Comparison of ENCODE assay signal across 17 cellular contexts in genomic region chr13:28489536-28489935, GRCh38. TPM values are rescaled to one million over a fixed set of nuclear protein-coding genes. Genes with fewer than 3 reads are reported as not detected.
DNase-seq lines count a peak whose midpoint lies in the region; ATAC-seq and TF ChIP-seq lines count a peak whose summit lies in the region.
"Had no signal": no experiment of that assay in that cellular context is flagged by ENCODE, and none has a peak within 500 bp of the region (broad histone marks: within the 10 kb centered on the region; RNA-seq: fewer than 3 reads in every experiment).

No MANE protein-coding gene starts in this region.

- no peaks in the 10 kb centered on the region for H3K9me3 Mint-ChIP-seq in chondrocyte (ENCODE audit: low read depth)
- H3K9me3 Mint-ChIP-seq: CD4-positive, alpha-beta T cell; natural killer cell treated with Interleukin-12 subunit alpha and Interleukin-12 subunit beta and Interleukin-15 and Interleukin-18, amount 100 ng/mL, for 72 hours; stimulated activated memory B cell treated with anti-CD40 and anti-IgM and Interleukin-4, amounts not matched to agents 10 μg/mL and 1 μg/mL and 100 μg/mL, for 72 hours had no signal

- H3K36me3 Mint-ChIP-seq in chondrocyte (ENCODE audit: low read depth), result no peaks in the 10 kb centered on the region
- H3K36me3 Mint-ChIP-seq: natural killer cell treated with Interleukin-12 subunit alpha and Interleukin-12 subunit beta and Interleukin-15 and Interleukin-18, amount 100 ng/mL, for 72 hours; stimulated activated memory B cell treated with anti-CD40 and anti-IgM and Interleukin-4, amounts not matched to agents 10 μg/mL and 1 μg/mL and 100 μg/mL, for 72 hours had no signal

- ATAC-seq in HG03159 (IDR thresholded peaks at IDR 0.05; ENCODE audit: unreplicated experiment) (no peak), HG03280 (IDR thresholded peaks at IDR 0.05; ENCODE audit: unreplicated experiment) (no peak)
- ATAC-seq: left lung; natural killer cell treated with Interleukin-12 subunit alpha and Interleukin-12 subunit beta and Interleukin-15 and Interleukin-18, amount 100 ng/mL, for 72 hours; stimulated activated memory B cell treated with anti-CD40 and anti-IgM and Interleukin-4, amounts not matched to agents 10 μg/mL and 1 μg/mL and 100 μg/mL, for 72 hours had no signal

- peaks cover 29% of the 10 kb centered on the region for H3K27me3 Mint-ChIP-seq in chondrocyte (ENCODE audit: low read depth)

- H3K4me1 Mint-ChIP-seq in chondrocyte (ENCODE audit: low read depth), result peaks cover 3% of the 10 kb centered on the region

- TF ChIP-seq CTCF in AG09319 (IDR thresholded peaks at IDR 0.05; ENCODE audit: low read depth, low read length), result no peak
- TF ChIP-seq CTCF in fibroblast of villous mesenchyme (IDR thresholded peaks at IDR 0.05; ENCODE audit: insufficient read depth, low read depth, low read length), result no peak
- no peak for TF ChIP-seq CTCF in chondrocyte (IDR thresholded peaks at IDR 0.05)

- DNase-seq in AG09319 (ENCODE audit: extremely low read depth, low read depth), result peak; percentile 57
- peak; percentile 40 for DNase-seq in GM04504 (ENCODE audit: low read depth)
- DNase-seq in RPMI7951 (ENCODE audit: low read depth), result peak; percentile 77
- peak; percentile 91 for DNase-seq in fibroblast of villous mesenchyme (ENCODE audit: low read depth)
- no peak for DNase-seq in chondrocyte (ENCODE audit: low spot score)
- no peak for DNase-seq in NCI-H187 (lab: John Stamatoyannopoulos, UW)
- DNase-seq: activated gamma-delta T cell; CD4-positive, alpha-beta T cell; left lung; NCI-H2081; retina; SHP77 treated with DMSO at 0.1 percent for 48 hours; upper lobe of left lung had no signal

- H3K27ac Mint-ChIP-seq in chondrocyte (ENCODE audit: unreplicated experiment), result no peak overlapping the region
- H3K27ac Mint-ChIP-seq: CD4-positive, alpha-beta T cell; natural killer cell treated with Interleukin-12 subunit alpha and Interleukin-12 subunit beta and Interleukin-15 and Interleukin-18, amount 100 ng/mL, for 72 hours; stimulated activated memory B cell treated with anti-CD40 and anti-IgM and Interleukin-4, amounts not matched to agents 10 μg/mL and 1 μg/mL and 100 μg/mL, for 72 hours had no signal

- H3K4me3 ChIP-seq in fibroblast of villous mesenchyme (ENCODE audit: low read depth, low read length), result peak overlapping the region; percentile 13
- H3K4me3 ChIP-seq: left lung had no signal

- H3K4me3 Mint-ChIP-seq in chondrocyte (ENCODE audit: unreplicated experiment), result no peak overlapping the region
- H3K4me3 Mint-ChIP-seq: CD4-positive, alpha-beta T cell; natural killer cell treated with Interleukin-12 subunit alpha and Interleukin-12 subunit beta and Interleukin-15 and Interleukin-18, amount 100 ng/mL, for 72 hours; stimulated activated memory B cell treated with anti-CD40 and anti-IgM and Interleukin-4, amounts not matched to agents 10 μg/mL and 1 μg/mL and 100 μg/mL, for 72 hours had no signal

RNA-seq across cellular contexts. Expression of gene FLT1, which starts 5.4 kb away (rescaled TPM):
- total RNA-seq in RPMI7951 (2014; rRNA removed; shearing (Covaris generic)), result 6.2 and 7.4 TPM in 2 replicates
- total RNA-seq in fibroblast of villous mesenchyme (12.1 and 23.2 TPM in 2 replicates), chondrocyte (0.60 to 1.5 TPM (median 0.65 TPM) in 3 replicates)

Comparison
In these comparisons a context has a peak if more than half of its experiments do, and no peak if none do; other contexts are left out.
1. DNase-seq: peak in AG09319 (single experiment), GM04504 (single experiment), RPMI7951 (single experiment) and fibroblast of villous mesenchyme (single experiment); none in chondrocyte (single experiment) and NCI-H187 (0 of 2).